ENCODE assay signal across 24 cellular contexts in genomic region chr10:33546031-33546430, GRCh38.
A peak's percentile ranks its signal among the peaks of the same experiment; 100 is the strongest.
DNase-seq lines count a peak whose midpoint lies in the region; ATAC-seq, FAIRE-seq and TF ChIP-seq lines count a peak whose summit lies in the region.
"Had no signal": no experiment of that assay in that cellular context is flagged by ENCODE, and none has a peak within 500 bp of the region (broad histone marks: within the 10 kb centered on the region; RNA-seq: fewer than 3 reads in every experiment).

No MANE protein-coding gene starts in this region.

- no peaks in the 10 kb centered on the region for H3K4me1 ChIP-seq in esophagus muscularis mucosa
- peaks cover 25% of the 10 kb centered on the region for H3K4me1 ChIP-seq in keratinocyte (ENCODE audit: control insufficient read depth, extremely low read depth, insufficient read depth, low read length)
- no peaks in the 10 kb centered on the region for H3K4me1 ChIP-seq in trophoblast cell (ENCODE audit: control insufficient read depth in 1 of 2, insufficient read depth in 2 of 2, low read length in 2 of 2)
- no peaks in the 10 kb centered on the region for H3K4me1 ChIP-seq in ascending aorta
- H3K4me1 ChIP-seq: BE2C, BLaER1 had no signal

- no peak overlapping the region for H2BK120ac ChIP-seq in trophoblast cell (ENCODE audit: insufficient read depth, low read length, poor library complexity)

- intact Hi-C loops in esophagus muscularis mucosa (cut with DNase I) (no loop called here), ascending aorta (cut with DNase I) (loop anchor here (10.0 kb wide), 1 partner anchor 161 kb away; no protein-coding TSS in a partner anchor)

- no peak overlapping the region for H4K12ac ChIP-seq in trophoblast cell (ENCODE audit: low read depth, low read length)

- H3K4me2 ChIP-seq in keratinocyte (ENCODE audit: control insufficient read depth, extremely low read depth, insufficient read depth, low read depth, low read length) (no peak overlapping the region), trophoblast cell (ENCODE audit: low read length) (no peak overlapping the region)
- H3K4me2 ChIP-seq: BLaER1 had no signal

- H3K14ac ChIP-seq in trophoblast cell (ENCODE audit: low read length): no peak overlapping the region

- peak; percentile 58 for FAIRE-seq in keratinocyte (lab: Jason Lieb, UNC)
- FAIRE-seq: GM12878, GM12892, GM18507 had no signal

- H2AK5ac ChIP-seq in trophoblast cell (ENCODE audit: low read length): no peak overlapping the region

- no peak overlapping the region for H3K4me3 ChIP-seq in esophagus muscularis mucosa
- H3K4me3 ChIP-seq in keratinocyte (ENCODE audit: control insufficient read depth in 2 of 3, extremely low read depth in 1 of 3, insufficient read depth in 2 of 3, low read depth in 1 of 3, low read length in 3 of 3): no peak overlapping the region
- H3K4me3 ChIP-seq in trophoblast cell (ENCODE audit: low read depth, low read length): no peak overlapping the region
- no peak overlapping the region for H3K4me3 ChIP-seq in ascending aorta
- H3K4me3 ChIP-seq: BLaER1, GM12878 had no signal

- peak; percentile 37 for DNase-seq in esophagus muscularis mucosa (ENCODE audit: extremely low spot score)
- no peak for DNase-seq in keratinocyte (ENCODE audit: low read depth, low spot score)
- peak; percentile 61 to 90 for DNase-seq in trophoblast cell
- DNase-seq in ascending aorta (ENCODE audit: low spot score in 2 of 2): no peak
- DNase-seq: 8988T; ACHN; BE2C; C1 segment of cervical spinal cord; CD4-positive, alpha-beta memory T cell; CD4-positive, CD25-positive, alpha-beta regulatory T cell; CD8-positive, alpha-beta memory T cell; COR-L47; DMS 273 treated with DMSO at 0.1 percent for 48 hours; DMS153; DMS53; DMS79; DND-41; EL; GDM1 had no signal

- H3K27me3 ChIP-seq in esophagus muscularis mucosa (no peaks in the 10 kb centered on the region), keratinocyte (ENCODE audit: control insufficient read depth, extremely low read depth, insufficient read depth, low read length) (no peaks in the 10 kb centered on the region), trophoblast cell (ENCODE audit: insufficient read depth, low read length) (no peaks in the 10 kb centered on the region), ascending aorta (no peaks in the 10 kb centered on the region)
- H3K27me3 ChIP-seq: BE2C, BLaER1 had no signal

- TF ChIP-seq EP300 in esophagus muscularis mucosa (IDR thresholded peaks at IDR 0.05): no peak

- TF ChIP-seq CTCF in esophagus muscularis mucosa (IDR thresholded peaks at IDR 0.05) (no peak), keratinocyte (optimal IDR thresholded peaks at IDR 0.05 in 1 of 3, IDR thresholded peaks at IDR 0.05 in 1 of 3, conservative IDR thresholded peaks at IDR 0.05 in 1 of 3; ENCODE audit: extremely low read depth in 1 of 3, insufficient read depth in 2 of 3, low read length in 3 of 3) (no peak), ascending aorta (IDR thresholded peaks at IDR 0.05) (no peak)

- H3K9me1 ChIP-seq in keratinocyte (ENCODE audit: control insufficient read depth, extremely low read depth, insufficient read depth, low read length): no peaks in the 10 kb centered on the region

- H2AFZ ChIP-seq in keratinocyte (ENCODE audit: control insufficient read depth, low read length): no peak overlapping the region
- H2AFZ ChIP-seq in trophoblast cell (ENCODE audit: insufficient read depth, low read length, poor library complexity): no peak overlapping the region

- H2BK12ac ChIP-seq in trophoblast cell (ENCODE audit: low read length): no peak overlapping the region

- H4K20me1 ChIP-seq in keratinocyte (ENCODE audit: control insufficient read depth, extremely low read depth, insufficient read depth, low read length): no peaks in the 10 kb centered on the region
- H4K20me1 ChIP-seq: BLaER1 had no signal

- no peaks in the 10 kb centered on the region for H3K79me1 ChIP-seq in trophoblast cell (ENCODE audit: low read length)

- H3K36me3 ChIP-seq in esophagus muscularis mucosa (no peaks in the 10 kb centered on the region), keratinocyte (ENCODE audit: control insufficient read depth in 2 of 2, extremely low read depth in 1 of 2, insufficient read depth in 2 of 2, low read length in 2 of 2) (no peaks in the 10 kb centered on the region), trophoblast cell (ENCODE audit: control insufficient read depth in 1 of 2, insufficient read depth in 2 of 2, low read length in 2 of 2) (no peaks in the 10 kb centered on the region), ascending aorta (no peaks in the 10 kb centered on the region)
- H3K36me3 ChIP-seq: BE2C, BLaER1 had no signal

- H4K8ac ChIP-seq in trophoblast cell (ENCODE audit: low read depth, low read length): no peak overlapping the region

- TF ChIP-seq POLR2A in esophagus muscularis mucosa (IDR thresholded peaks at IDR 0.05; ENCODE audit: low read depth): no peak

- H3K79me2 ChIP-seq in keratinocyte (ENCODE audit: control insufficient read depth, insufficient read depth, low read length) (no peaks in the 10 kb centered on the region), trophoblast cell (ENCODE audit: control insufficient read depth, insufficient read depth, low read length, poor library complexity) (no peaks in the 10 kb centered on the region)

- dilution Hi-C loops in keratinocyte (cut with MboI; ENCODE audit: extremely low pct_ligation_motif_present, low sequenced_read_pairs): no loop called here

- H3K18ac ChIP-seq in trophoblast cell (ENCODE audit: low read length): no peak overlapping the region

- no peak overlapping the region for H2BK5ac ChIP-seq in trophoblast cell (ENCODE audit: low read depth, low read length, poor library complexity)

- WGBS in esophagus muscularis mucosa: 85% methylated on average over 1 of the region's 1 CpG
- WGBS in trophoblast cell (ENCODE audit: extremely low coverage, insufficient coverage, insufficient read length): no CpG with 5 or more reads among the region's 1 CpG

- H3K9me3 ChIP-seq in esophagus muscularis mucosa (peaks cover 0 to 6% (median 2%) of the 10 kb centered on the region in 4 donors), keratinocyte (ENCODE audit: control insufficient read depth, low read depth, low read length) (no peaks in the 10 kb centered on the region), trophoblast cell (ENCODE audit: insufficient read depth, low read depth, low read length) (no peaks in the 10 kb centered on the region), ascending aorta (peaks cover 0 to 8% of the 10 kb centered on the region in 2 donors)
- H3K9me3 ChIP-seq: BE2C had no signal

- no peak overlapping the region for H3K9ac ChIP-seq in keratinocyte (ENCODE audit: control insufficient read depth, extremely low read depth, insufficient read depth, low read length)
- H3K9ac ChIP-seq in trophoblast cell (ENCODE audit: low read length): no peak overlapping the region
- H3K9ac ChIP-seq: BLaER1 had no signal

- no peak overlapping the region for H3K4ac ChIP-seq in trophoblast cell (ENCODE audit: low read depth, low read length)

- H4K91ac ChIP-seq in trophoblast cell (ENCODE audit: low read depth, low read length): no peak overlapping the region

- H3K23ac ChIP-seq in trophoblast cell (ENCODE audit: low read length): no peak overlapping the region

- no peak for ATAC-seq in HG03469 (IDR thresholded peaks at IDR 0.05; ENCODE audit: unreplicated experiment)
- ATAC-seq: GM12878 had no signal

- H3K27ac ChIP-seq in esophagus muscularis mucosa (replicated peaks in 1 of 4) (no peak overlapping the region), keratinocyte (ENCODE audit: control insufficient read depth, insufficient read depth, low read length) (no peak overlapping the region), trophoblast cell (ENCODE audit: low read depth, low read length) (no peak overlapping the region), ascending aorta (no peak overlapping the region)
- H3K27ac ChIP-seq: BLaER1 had no signal

Comparison
In these comparisons a context has a peak if more than half of its experiments do, and no peak if none do; other contexts are left out.
1. DNase-seq: peak in esophagus muscularis mucosa (single experiment) and trophoblast cell (2 of 2); none in keratinocyte (single experiment) and ascending aorta (0 of 2).